In genomic region chr9:99556998-99557397, GRCh38 we compare ENCODE assay signal across 28 cellular contexts.
"Had no signal": no experiment of that assay in that cellular context is flagged by ENCODE, and none has a peak within 500 bp of the region (broad histone marks: within the 10 kb centered on the region; RNA-seq: fewer than 3 reads in every experiment).

No MANE protein-coding gene starts in this region.

- H3K27ac Mint-ChIP-seq: activated CD8-positive, alpha-beta T cell treated with anti-CD3 and anti-CD28 coated beads, Interleukin-2, amount 10 ng/mL, durations not matched to agents 7 days and 5 days; activated naive CD8-positive, alpha-beta T cell treated with anti-CD3 and anti-CD28 coated beads, Interleukin-2, amount 10 ng/mL, durations not matched to agents 7 days and 5 days; T-helper 1 cell treated with Interleukin-12 subunit alpha and Interleukin-12 subunit beta and Interleukin-4 antibody, amounts not matched to agents 30 μg/mL and 1 μg/mL, for 36 hours; WTC11 had no signal

- H3K9me3 ChIP-seq: adrenal gland, SJCRH30 had no signal

- H3K4me3 Mint-ChIP-seq: activated CD8-positive, alpha-beta T cell treated with anti-CD3 and anti-CD28 coated beads, Interleukin-2, amount 10 ng/mL, durations not matched to agents 7 days and 5 days; activated naive CD8-positive, alpha-beta T cell treated with anti-CD3 and anti-CD28 coated beads, Interleukin-2, amount 10 ng/mL, durations not matched to agents 7 days and 5 days; T-helper 1 cell treated with Interleukin-12 subunit alpha and Interleukin-12 subunit beta and Interleukin-4 antibody, amounts not matched to agents 30 μg/mL and 1 μg/mL, for 36 hours; WTC11 had no signal

- ATAC-seq: activated CD8-positive, alpha-beta T cell treated with anti-CD3 and anti-CD28 coated beads, Interleukin-2, amount 10 ng/mL, durations not matched to agents 7 days and 5 days; Panc1; SK-N-SH treated with all-trans-retinoic acid at 6 μM for 48 hours; WTC11 had no signal

- H3K4me1 ChIP-seq: adrenal gland, SJCRH30 had no signal

- DNase-seq: activated CD4-positive, alpha-beta T cell treated with anti-CD3 and anti-CD28 coated beads for 48 hours; activated CD4-positive, alpha-beta T cell treated with anti-CD3 and anti-CD28 coated beads, Interleukin-2, amount 50 U/mL, for 4 hours; activated CD4-positive, CD25-positive, alpha-beta regulatory T cell treated with anti-CD3 and anti-CD28 coated beads, Interleukin-2, amount 50 U/mL, for 72 hours; activated CD8-positive, alpha-beta memory T cell treated with anti-CD3 and anti-CD28 coated beads, Interleukin-2, amount 50 U/mL, for 48 hours; activated CD8-positive, alpha-beta T cell treated with anti-CD3 and anti-CD28 coated beads, Interleukin-2, amount 10 ng/mL, durations not matched to agents 7 days and 5 days; activated naive CD4-positive, alpha-beta T cell treated with anti-CD3 and anti-CD28 coated beads, Interleukin-2, amount 50 U/mL, for 16 hours; activated naive CD8-positive, alpha-beta T cell treated with anti-CD3 and anti-CD28 coated beads, Interleukin-2, amount 10 ng/mL, durations not matched to agents 7 days and 5 days; activated T-cell treated with anti-CD3 and anti-CD28 coated beads, Interleukin-2, amount 50 U/mL, for 1 hour; adrenal gland; anterior cingulate cortex; cerebellar nuclear complex; NCI-H1092; NCI-H1417; NCI-H1930; NCI-H2107; NCI-H2171 treated with DMSO at 0.1 percent for 48 hours; NCI-H226; NCI-H526; NCI-H82; OCI-M1; Right ventricle myocardium superior; SJCRH30; SW 1271 had no signal

- H3K4me3 ChIP-seq: adrenal gland, SJCRH30 had no signal

- H3K27me3 ChIP-seq: adrenal gland had no signal

- H3K4me1 Mint-ChIP-seq: activated naive CD8-positive, alpha-beta T cell treated with anti-CD3 and anti-CD28 coated beads, Interleukin-2, amount 10 ng/mL, durations not matched to agents 7 days and 5 days had no signal

- H3K27ac ChIP-seq: adrenal gland, RWPE1, SJCRH30 had no signal

- H3K36me3 Mint-ChIP-seq: activated naive CD8-positive, alpha-beta T cell treated with anti-CD3 and anti-CD28 coated beads, Interleukin-2, amount 10 ng/mL, durations not matched to agents 7 days and 5 days; WTC11 had no signal

- H3K9me3 Mint-ChIP-seq: T-helper 1 cell treated with Interleukin-12 subunit alpha and Interleukin-12 subunit beta and Interleukin-4 antibody, amounts not matched to agents 30 μg/mL and 1 μg/mL, for 36 hours had no signal

- H3K36me3 ChIP-seq: adrenal gland, SJCRH30 had no signal
